In the genomic region with DNA sequence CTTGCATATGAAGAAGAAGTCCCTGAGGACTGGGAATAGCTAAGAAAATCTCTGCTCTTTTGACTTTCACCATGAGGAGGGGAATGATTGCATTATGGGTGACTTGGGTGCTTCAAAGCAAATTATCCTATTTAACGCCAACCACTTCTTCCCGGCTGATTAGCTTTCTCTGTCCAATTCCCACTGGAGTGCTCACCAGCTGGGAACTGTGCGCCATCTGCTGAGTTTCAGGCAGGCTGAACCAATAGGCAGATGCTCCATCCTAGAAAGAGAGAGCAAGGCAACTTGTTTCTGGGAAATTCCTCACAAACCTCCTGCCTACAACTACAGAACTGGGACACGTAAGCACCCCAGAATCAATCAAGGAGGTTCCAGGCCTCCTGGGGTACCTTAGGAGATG, we compare ENCODE assay signal across 21 cellular contexts. TPM values are rescaled to one million over a fixed set of nuclear protein-coding genes. Genes with fewer than 3 reads are reported as not detected.
DNase-seq lines count a peak whose midpoint lies in the region; ATAC-seq and TF ChIP-seq lines count a peak whose summit lies in the region.
"Had no signal": no experiment of that assay in that cellular context is flagged by ENCODE, and none has a peak within 500 bp of the region (broad histone marks: within the 10 kb centered on the region; RNA-seq: fewer than 3 reads in every experiment).

No MANE protein-coding gene starts in this region.

- POLR2A ChIA-PET in MCF 10A (lab: Yijun Ruan, JAX), result interaction anchor here (0.6 kb wide), 1 partner anchor 10 kb away, joined by 3 read pairs; no protein-coding TSS in a partner anchor

- no peaks in the 10 kb centered on the region for H3K4me1 Mint-ChIP-seq in MCF 10A (ENCODE audit: insufficient read depth, unreplicated experiment)
- no peaks in the 10 kb centered on the region for H3K4me1 Mint-ChIP-seq in activated T-helper 17 cell treated with anti-CD3 and anti-CD28 coated beads, Interleukin-2, amount 50 U/mL, for 72 hours

- no peak overlapping the region for H3K27ac ChIP-seq in right cardiac atrium (ENCODE audit: low read length)
- H3K27ac ChIP-seq: tibial nerve had no signal

- H3K4me3 Mint-ChIP-seq in MCF 10A (ENCODE audit: unreplicated experiment), result no peak overlapping the region
- no peak overlapping the region for H3K4me3 Mint-ChIP-seq in activated T-helper 17 cell treated with anti-CD3 and anti-CD28 coated beads, Interleukin-2, amount 50 U/mL, for 72 hours
- H3K4me3 Mint-ChIP-seq: nephron, T-helper 17 cell had no signal

- H3K9me3 Mint-ChIP-seq in MCF 10A (ENCODE audit: unreplicated experiment), result no peaks in the 10 kb centered on the region
- no peaks in the 10 kb centered on the region for H3K9me3 Mint-ChIP-seq in activated T-helper 17 cell treated with anti-CD3 and anti-CD28 coated beads, Interleukin-2, amount 50 U/mL, for 72 hours
- H3K9me3 Mint-ChIP-seq: nephron had no signal

- DNase-seq in DMS 273 (lab: John Stamatoyannopoulos, UW; ENCODE audit: unreplicated experiment) (peak; percentile 80), NCI-H1105 (lab: John Stamatoyannopoulos, UW) (peak; percentile 34), NCI-H2227 treated with DMSO at 0.1 percent for 48 hours (lab: John Stamatoyannopoulos, UW) (peak; percentile 18), amniotic epithelial cell (ENCODE audit: low read depth) (peak; percentile 29), MCF 10A (ENCODE audit: unreplicated experiment) (no peak), right cardiac atrium (no peak)
- no peak for DNase-seq in activated CD4-positive, CD25-positive, alpha-beta regulatory T cell treated with anti-CD3 and anti-CD28 coated beads, Interleukin-2, amount 50 U/mL, for 72 hours
- DNase-seq: activated CD4-positive, alpha-beta T cell treated with anti-CD3 and anti-CD28 coated beads, Interleukin-2, amount 50 U/mL, for 4 hours; activated naive CD4-positive, alpha-beta T cell; GF-D8; H7; left colon; Right ventricle myocardium superior; stimulated activated CD4-positive, alpha-beta T cell treated with anti-CD3 and anti-CD28 coated beads, Interleukin-2, amount 100 ng/mL, for 24 hours; stimulated activated naive CD8-positive, alpha-beta T cell treated with anti-CD3 and anti-CD28 coated beads, Interleukin-15, Interleukin-2, amounts not matched to agents 100 U/mL and 50 U/mL, for 24 hours; T-helper 17 cell had no signal

- H3K4me3 ChIP-seq in right cardiac atrium (ENCODE audit: low read length), result no peak overlapping the region
- H3K4me3 ChIP-seq: GM12878, tibial nerve had no signal

- no TSS peak for BruUV-seq in MCF 10A (replicated peaks; lab: Mats Ljungman, UMichigan)

- H3K4me1 ChIP-seq in right cardiac atrium (ENCODE audit: control insufficient read depth, insufficient read depth, low read length), result no peaks in the 10 kb centered on the region
- H3K4me1 ChIP-seq: tibial nerve had no signal

- H3K27ac Mint-ChIP-seq in MCF 10A (ENCODE audit: low read depth, unreplicated experiment), result no peak overlapping the region
- H3K27ac Mint-ChIP-seq in activated T-helper 17 cell treated with anti-CD3 and anti-CD28 coated beads, Interleukin-2, amount 50 U/mL, for 72 hours, result no peak overlapping the region
- H3K27ac Mint-ChIP-seq: nephron, T-helper 17 cell had no signal

- no peaks in the 10 kb centered on the region for H3K9me3 ChIP-seq in right cardiac atrium (ENCODE audit: control insufficient read depth, low read length)
- H3K9me3 ChIP-seq: Caco-2, tibial nerve had no signal

- ATAC-seq in activated T-helper 17 cell treated with anti-CD3 and anti-CD28 coated beads, Interleukin-2, amount 50 U/mL, for 72 hours (replicated peaks), result no peak
- no peak for ATAC-seq in right cardiac atrium
- ATAC-seq: GM12878; left colon; stimulated activated naive CD8-positive, alpha-beta T cell treated with anti-CD3 and anti-CD28 coated beads, Interleukin-15, Interleukin-2, amounts not matched to agents 100 U/mL and 50 U/mL, for 24 hours; T-helper 17 cell had no signal

- WGBS in right cardiac atrium, result 87% methylated on average over 4 of the region's 4 CpGs

- peaks cover 5% of the 10 kb centered on the region for H3K36me3 Mint-ChIP-seq in MCF 10A (ENCODE audit: insufficient read depth, unreplicated experiment)
- H3K36me3 Mint-ChIP-seq in activated T-helper 17 cell treated with anti-CD3 and anti-CD28 coated beads, Interleukin-2, amount 50 U/mL, for 72 hours (ENCODE audit: low read depth), result no peaks in the 10 kb centered on the region

- CTCF ChIA-PET in MCF 10A (lab: Yijun Ruan, JAX), result interaction anchor here (1.2 kb wide), 1 partner anchor 17 kb away, joined by 3 read pairs; no protein-coding TSS in a partner anchor

- intact Hi-C loops in MCF 10A (cut with micrococcal nuclease), result no loop called here
- intact Hi-C loops in right cardiac atrium (cut with DNase I), result no loop called here

- TF ChIP-seq CTCF in MCF 10A (IDR thresholded peaks at IDR 0.05; ENCODE audit: unreplicated experiment), result no peak

- H3K27me3 ChIP-seq in right cardiac atrium (ENCODE audit: control insufficient read depth, insufficient read depth), result no peaks in the 10 kb centered on the region
- H3K27me3 ChIP-seq: tibial nerve had no signal

- H3K27me3 Mint-ChIP-seq in MCF 10A (ENCODE audit: insufficient read depth, unreplicated experiment), result no peaks in the 10 kb centered on the region
- no peaks in the 10 kb centered on the region for H3K27me3 Mint-ChIP-seq in activated T-helper 17 cell treated with anti-CD3 and anti-CD28 coated beads, Interleukin-2, amount 50 U/mL, for 72 hours
- H3K27me3 Mint-ChIP-seq: T-helper 17 cell had no signal

RNA-seq across cellular contexts. Expression of a gene that starts 49.4 kb away (rescaled TPM):
- total RNA-seq in MCF 10A (2022) (117 and 133 TPM in 2 replicates), right cardiac atrium (10 to 100 TPM; 31.5 to 42.6 (median 37.2) TPM)
- 10 to 100 TPM; 48.3 to 73.6 TPM for total RNA-seq in activated T-helper 17 cell treated with anti-CD3 and anti-CD28 coated beads, Interleukin-2, amount 50 U/mL, for 72 hours
- 30.7 TPM for polyA plus RNA-seq in right cardiac atrium

Comparison
In these comparisons a context has a peak if more than half of its experiments do, and no peak if none do; other contexts are left out.
1. DNase-seq: peak in DMS 273 (single experiment), NCI-H1105 (single experiment), NCI-H2227 treated with DMSO at 0.1 percent for 48 hours (single experiment) and amniotic epithelial cell (single experiment); none in MCF 10A (single experiment), activated CD4-positive, CD25-positive, alpha-beta regulatory T cell treated with anti-CD3 and anti-CD28 coated beads, Interleukin-2, amount 50 U/mL, for 72 hours (single experiment) and right cardiac atrium (0 of 3).